10 cellular contexts compared by ENCODE assay signal in genomic region chrX:41238543-41238942, GRCh38.
DNase-seq lines count a peak whose midpoint lies in the region; ATAC-seq and TF ChIP-seq lines count a peak whose summit lies in the region.
"Had no signal": no experiment of that assay in that cellular context is flagged by ENCODE, and none has a peak within 500 bp of the region (broad histone marks: within the 10 kb centered on the region; RNA-seq: fewer than 3 reads in every experiment).

No MANE protein-coding gene starts in this region.

- no peak overlapping the region for H3K9ac ChIP-seq in fibroblast of lung (ENCODE audit: insufficient read depth, low read length)

- no peak overlapping the region for H3K4me3 ChIP-seq in RWPE2 (ENCODE audit: severe bottlenecking)
- no peak overlapping the region for H3K4me3 ChIP-seq in fibroblast of lung (replicated peaks in 1 of 4; ENCODE audit: control extremely low read depth in 1 of 4, insufficient read depth in 1 of 4, low read depth in 3 of 4, low read length in 4 of 4)
- no peak overlapping the region for H3K4me3 ChIP-seq in retinal pigment epithelial cell (ENCODE audit: low read length)
- H3K4me3 ChIP-seq in MG63, result no peak overlapping the region
- H3K4me3 ChIP-seq: coronary artery, GM12878 had no signal

- H4K20me1 ChIP-seq in fibroblast of lung (ENCODE audit: control insufficient read depth, extremely low read depth, insufficient read depth, low read length), result no peaks in the 10 kb centered on the region

- no peak overlapping the region for H3K4me3 Mint-ChIP-seq in stimulated activated effector memory CD8-positive, alpha-beta T cell treated with anti-CD3 and anti-CD28 coated beads, Interleukin-12 subunit alpha, Interleukin-12 subunit beta, amount 100 ng/mL, for 72 hours

- no peak for TF ChIP-seq CTCF in RWPE2 (IDR thresholded peaks at IDR 0.05; ENCODE audit: poor library complexity, severe bottlenecking)
- no peak for TF ChIP-seq CTCF in fibroblast of lung (conservative IDR thresholded peaks at IDR 0.05 in 1 of 2, IDR thresholded peaks at IDR 0.05 in 1 of 2; ENCODE audit: low read depth in 1 of 2, low read length in 2 of 2)
- no peak for TF ChIP-seq CTCF in retinal pigment epithelial cell (conservative IDR thresholded peaks at IDR 0.05; ENCODE audit: low read depth, low read length)

- H3K27ac Mint-ChIP-seq in stimulated activated effector memory CD8-positive, alpha-beta T cell treated with anti-CD3 and anti-CD28 coated beads, Interleukin-12 subunit alpha, Interleukin-12 subunit beta, amount 100 ng/mL, for 72 hours, result no peak overlapping the region

- H3K9me3 ChIP-seq in RWPE2 (ENCODE audit: severe bottlenecking), result no peaks in the 10 kb centered on the region
- H3K9me3 ChIP-seq in fibroblast of lung (ENCODE audit: control insufficient read depth, insufficient read depth, low read depth, low read length), result no peaks in the 10 kb centered on the region
- no peaks in the 10 kb centered on the region for H3K9me3 ChIP-seq in MG63

- H3K27ac ChIP-seq in RWPE2 (ENCODE audit: poor library complexity, severe bottlenecking) (peak overlapping the region; percentile 8), fibroblast of lung (ENCODE audit: insufficient read depth, low read length) (no peak overlapping the region)
- H3K27ac ChIP-seq: coronary artery had no signal

- H3K27me3 ChIP-seq in RWPE2 (ENCODE audit: insufficient read depth, poor library complexity, severe bottlenecking), result no peaks in the 10 kb centered on the region
- no peaks in the 10 kb centered on the region for H3K27me3 ChIP-seq in fibroblast of lung (ENCODE audit: control insufficient read depth, insufficient read depth, low read length)
- H3K27me3 ChIP-seq in MG63, result no peaks in the 10 kb centered on the region

- H3K4me1 ChIP-seq in RWPE2 (ENCODE audit: insufficient read depth, poor library complexity, severe bottlenecking) (no peaks in the 10 kb centered on the region), fibroblast of lung (ENCODE audit: control insufficient read depth, extremely low read depth, insufficient read depth, low read length) (no peaks in the 10 kb centered on the region)

- no peak overlapping the region for H2AFZ ChIP-seq in fibroblast of lung (ENCODE audit: low read length)

- H3K9me3 Mint-ChIP-seq in stimulated activated effector memory CD8-positive, alpha-beta T cell treated with anti-CD3 and anti-CD28 coated beads, Interleukin-12 subunit alpha, Interleukin-12 subunit beta, amount 100 ng/mL, for 72 hours, result no peaks in the 10 kb centered on the region

- peaks cover 12% of the 10 kb centered on the region for H3K36me3 Mint-ChIP-seq in stimulated activated effector memory CD8-positive, alpha-beta T cell treated with anti-CD3 and anti-CD28 coated beads, Interleukin-12 subunit alpha, Interleukin-12 subunit beta, amount 100 ng/mL, for 72 hours

- H3K79me2 ChIP-seq in fibroblast of lung (ENCODE audit: control insufficient read depth, insufficient read depth, low read length), result no peaks in the 10 kb centered on the region

- peak; percentile 33 to 50 for DNase-seq in NOMO-1 (lab: John Stamatoyannopoulos, UW; ENCODE audit: unreplicated experiment in 2 of 2)
- DNase-seq in NOMO-1 treated with dmso at 0.1 percent for 144 hours (lab: John Stamatoyannopoulos, UW; ENCODE audit: unreplicated experiment), result no peak
- no peak for DNase-seq in RWPE2 (ENCODE audit: low spot score)
- DNase-seq in fibroblast of lung (ENCODE audit: low read depth in 2 of 2), result peak; percentile 23 to 66
- peak; percentile 7 for DNase-seq in retinal pigment epithelial cell (ENCODE audit: low read depth)
- DNase-seq in MG63, result no peak
- DNase-seq in stimulated activated effector memory CD8-positive, alpha-beta T cell treated with anti-CD3 and anti-CD28 coated beads, Interleukin-12 subunit alpha, Interleukin-12 subunit beta, amount 100 ng/mL, for 72 hours (ENCODE audit: low spot score in 2 of 2), result no peak

- no peak overlapping the region for H3K4me2 ChIP-seq in fibroblast of lung (ENCODE audit: extremely low read depth, insufficient read depth, low read length)

- no peaks in the 10 kb centered on the region for H3K4me1 Mint-ChIP-seq in stimulated activated effector memory CD8-positive, alpha-beta T cell treated with anti-CD3 and anti-CD28 coated beads, Interleukin-12 subunit alpha, Interleukin-12 subunit beta, amount 100 ng/mL, for 72 hours

- ATAC-seq in RWPE2 (ENCODE audit: low read depth), result peak; percentile 85
- ATAC-seq in GM19455 (IDR thresholded peaks at IDR 0.05; ENCODE audit: unreplicated experiment), result no peak
- no peak for ATAC-seq in stimulated activated effector memory CD8-positive, alpha-beta T cell treated with anti-CD3 and anti-CD28 coated beads, Interleukin-12 subunit alpha, Interleukin-12 subunit beta, amount 100 ng/mL, for 72 hours
- ATAC-seq: GM12878 had no signal

- H3K36me3 ChIP-seq in RWPE2 (ENCODE audit: low read depth) (no peaks in the 10 kb centered on the region), fibroblast of lung (ENCODE audit: control insufficient read depth, insufficient read depth, low read length) (no peaks in the 10 kb centered on the region), MG63 (no peaks in the 10 kb centered on the region; the same call in 1 of the 2 replicates)

Comparison
In these comparisons a context has a peak if more than half of its experiments do, and no peak if none do; other contexts are left out.
1. DNase-seq: peak in NOMO-1 (2 of 2), fibroblast of lung (2 of 2) and retinal pigment epithelial cell (single experiment); none in NOMO-1 treated with dmso at 0.1 percent for 144 hours (single experiment), RWPE2 (single experiment), MG63 (single experiment) and stimulated activated effector memory CD8-positive, alpha-beta T cell treated with anti-CD3 and anti-CD28 coated beads, Interleukin-12 subunit alpha, Interleukin-12 subunit beta, amount 100 ng/mL, for 72 hours (0 of 2).